In the genomic region with DNA sequence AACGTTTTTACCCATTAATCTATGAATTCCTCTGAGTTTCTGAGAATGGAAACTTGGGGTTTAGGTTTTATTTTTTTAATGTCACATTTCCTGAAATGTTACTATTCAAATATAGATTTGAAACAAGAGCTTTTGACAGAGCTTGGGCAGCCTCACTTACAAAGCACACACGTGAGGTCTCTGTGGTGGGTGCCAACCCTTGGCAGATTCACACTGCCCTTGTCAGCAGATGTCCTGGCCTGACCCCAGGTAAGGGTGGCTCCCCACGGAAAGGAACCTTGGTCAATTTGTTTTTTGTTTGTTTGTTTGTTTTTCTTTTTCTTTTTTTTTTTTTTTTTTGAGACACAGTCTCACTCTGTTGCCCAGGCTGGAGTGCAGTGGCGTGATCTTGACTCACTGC, we compare ENCODE assay signal across 20 cellular contexts. TPM values are rescaled to one million over a fixed set of nuclear protein-coding genes. Genes with fewer than 3 reads are reported as not detected.
DNase-seq lines count a peak whose midpoint lies in the region; ATAC-seq and TF ChIP-seq lines count a peak whose summit lies in the region.
"Had no signal": no experiment of that assay in that cellular context is flagged by ENCODE, and none has a peak within 500 bp of the region (broad histone marks: within the 10 kb centered on the region; RNA-seq: fewer than 3 reads in every experiment).

No MANE protein-coding gene starts in this region.

- RAD21 ChIA-PET in HCT116 (lab: Charles Lee; ENCODE audit: low non-redundant PET in 1 of 2, low total read pairs in 2 of 2, uncharacterized antibody in 2 of 2, unreplicated experiment in 2 of 2) = no interaction called here

- 29 to 43% methylated on average over 4 of the region's 4 CpGs for WGBS in aorta, 2 donors

- H2AFZ ChIP-seq in HCT116 (ENCODE audit: low read depth, low read length, poor library complexity, severe bottlenecking) = no peak overlapping the region
- H2AFZ ChIP-seq: GM23248 had no signal

- DNase-seq in left ventricle myocardium inferior = peak; percentile 12
- no peak for DNase-seq in right atrium auricular region (ENCODE audit: low spot score)
- DNase-seq in HCT116 (ENCODE audit: low read depth, low spot score) = no peak
- DNase-seq in lower lobe of right lung = peak; percentile 14
- peak; percentile 6 to 23 for DNase-seq in aorta
- DNase-seq in NCI-H1105 (lab: John Stamatoyannopoulos, UW) = no peak
- DNase-seq in cortex of kidney (lab: John Stamatoyannopoulos, UW) = no peak
- DNase-seq: CD4-positive, CD25-positive, alpha-beta regulatory T cell; DMS53; GM23248; H7; KBM-7; MV-4-11; NCI-H1105 treated with DMSO at 0.1 percent for 48 hours; NCI-H146; NCI-H2029; NCI-H446; NCI-H524 treated with DMSO at 0.1 percent for 48 hours; NCI-H774 had no signal

- H3K9me2 ChIP-seq in HCT116 (ENCODE audit: insufficient read depth) = no peaks in the 10 kb centered on the region

- no peaks in the 10 kb centered on the region for H3K9me3 ChIP-seq in left ventricle myocardium inferior (replicated peaks)
- H3K9me3 ChIP-seq in right atrium auricular region = no peaks in the 10 kb centered on the region
- no peaks in the 10 kb centered on the region for H3K9me3 ChIP-seq in HCT116 (ENCODE audit: control insufficient read depth in 1 of 2, insufficient read depth in 1 of 2, low read depth in 1 of 2, low read length in 2 of 2)
- no peaks in the 10 kb centered on the region for H3K9me3 ChIP-seq in lower lobe of right lung
- no peaks in the 10 kb centered on the region for H3K9me3 ChIP-seq in aorta (ENCODE audit: control insufficient read depth, low read length)
- H3K9me3 ChIP-seq: SJSA1 had no signal

- TF ChIP-seq RAD21 in HCT116 (IDR thresholded peaks at IDR 0.05; ENCODE audit: low read depth) = no peak

- intact Hi-C loops in left ventricle myocardium inferior (cut with micrococcal nuclease) = no loop called here
- intact Hi-C loops in HCT116 (cut with micrococcal nuclease) = loop anchor here (2.0 kb wide), 1 partner anchor 34 kb away; no protein-coding TSS in a partner anchor
- intact Hi-C loops in lower lobe of right lung (cut with DNase I) = no loop called here
- intact Hi-C loops in aorta (cut with DNase I) = no loop called here

- H3K4me3 ChIP-seq in left ventricle myocardium inferior (no peak overlapping the region), right atrium auricular region (no peak overlapping the region), HCT116 (replicated peaks in 1 of 2; ENCODE audit: low read depth in 1 of 2, low read length in 2 of 2) (no peak overlapping the region), lower lobe of right lung (no peak overlapping the region), aorta (ENCODE audit: low read length in 2 of 2) (no peak overlapping the region)
- H3K4me3 ChIP-seq: GM23248, SJSA1 had no signal

- H3K36me3 ChIP-seq in left ventricle myocardium inferior (peaks cover under 1% of the 10 kb centered on the region), right atrium auricular region (no peaks in the 10 kb centered on the region), HCT116 (ENCODE audit: control insufficient read depth in 1 of 2, insufficient read depth in 2 of 2, low read length in 2 of 2) (no peaks in the 10 kb centered on the region; a peak in 1 of 4 replicates), lower lobe of right lung (peaks cover 19% of the 10 kb centered on the region), aorta (ENCODE audit: control insufficient read depth in 1 of 2, insufficient read depth in 2 of 2, low read length in 1 of 2) (no peaks in the 10 kb centered on the region)
- H3K36me3 ChIP-seq: SJSA1 had no signal

- H3K4me1 ChIP-seq in left ventricle myocardium inferior (peaks cover 13% of the 10 kb centered on the region), right atrium auricular region (peaks cover 0 to 10% of the 10 kb centered on the region in 2 donors), HCT116 (ENCODE audit: control insufficient read depth in 1 of 2, insufficient read depth in 2 of 2, low read length in 2 of 2) (peaks cover 18 to 32% of the 10 kb centered on the region in 2 experiments), lower lobe of right lung (peaks cover 12% of the 10 kb centered on the region), aorta (ENCODE audit: control insufficient read depth in 1 of 2, insufficient read depth in 2 of 2, low read length in 2 of 2) (no peaks in the 10 kb centered on the region)

- CTCF ChIA-PET in HCT116 (lab: Charles Lee) = interaction anchor here (1.0 to 3.6 kb wide), 4 partner anchors 16 to 51 kb away, joined by 3 to 27 read pairs (median 8); no protein-coding TSS in a partner anchor

- H3K27me3 ChIP-seq in left ventricle myocardium inferior (ENCODE audit: low read depth) (no peaks in the 10 kb centered on the region), right atrium auricular region (no peaks in the 10 kb centered on the region), HCT116 (ENCODE audit: insufficient read depth, low read length) (no peaks in the 10 kb centered on the region), lower lobe of right lung (ENCODE audit: low read depth) (no peaks in the 10 kb centered on the region), aorta (ENCODE audit: control insufficient read depth in 1 of 2, insufficient read depth in 2 of 2, low read length in 1 of 2) (no peaks in the 10 kb centered on the region)
- H3K27me3 ChIP-seq: SJSA1 had no signal

- POLR2A ChIA-PET in HCT116 (lab: Charles Lee) = interaction anchor here (1.3 kb wide), 1 partner anchor 232 kb away, joined by 4 read pairs; no protein-coding TSS in a partner anchor

- no peaks in the 10 kb centered on the region for H4K20me1 ChIP-seq in HCT116 (ENCODE audit: insufficient read depth)

- peak overlapping the region; percentile 72 for H3K4me2 ChIP-seq in HCT116 (ENCODE audit: low read length)

- TF ChIP-seq CTCF in left ventricle myocardium inferior (IDR thresholded peaks at IDR 0.05; ENCODE audit: borderline replicate concordance) (no peak), right atrium auricular region (IDR thresholded peaks at IDR 0.05) (no peak), HCT116 (IDR thresholded peaks at IDR 0.05 in 2 of 3, conservative IDR thresholded peaks at IDR 0.05 in 1 of 3; ENCODE audit: borderline replicate concordance in 1 of 3, insufficient read depth in 1 of 3, low read depth in 2 of 3, low read length in 2 of 3) (no peak), lower lobe of right lung (IDR thresholded peaks at IDR 0.05) (no peak)

- no peaks in the 10 kb centered on the region for H3K79me2 ChIP-seq in HCT116 (ENCODE audit: insufficient read depth, low read length)

- BruUV-seq in HCT116 (replicated peaks; lab: Mats Ljungman, UMichigan) = no TSS peak

- ATAC-seq in HCT116 (no peak), lower lobe of right lung (no peak), aorta (ENCODE audit: low FRiP score) (no peak)

- peak overlapping the region; percentile 55 for H3K9ac ChIP-seq in HCT116 (ENCODE audit: low read length)
- H3K9ac ChIP-seq: GM23248 had no signal

- H3K27ac ChIP-seq in left ventricle myocardium inferior (replicated peaks) = no peak overlapping the region
- no peak overlapping the region for H3K27ac ChIP-seq in right atrium auricular region
- peak overlapping the region; percentile 84 for H3K27ac ChIP-seq in HCT116 (ENCODE audit: low read depth, low read length)
- H3K27ac ChIP-seq in lower lobe of right lung = no peak overlapping the region
- no peak overlapping the region for H3K27ac ChIP-seq in aorta (ENCODE audit: low read depth in 1 of 2, low read length in 2 of 2)

- no peak for TF ChIP-seq POLR2A in HCT116 (IDR thresholded peaks at IDR 0.05; ENCODE audit: borderline replicate concordance, extremely low read depth, insufficient read depth, insufficient read length)

TF ChIP-seq in HCT116, 20 proteins besides CTCF, POLR2A, EP300 and RAD21 (continues in another document):
- no peak for TF ChIP-seq SRF (IDR thresholded peaks at IDR 0.05; ENCODE audit: low read depth)
- no peak for TF ChIP-seq JUND (IDR thresholded peaks at IDR 0.05)
- TF ChIP-seq ZFX (IDR thresholded peaks at IDR 0.05) = no peak
- TF ChIP-seq, protein P1, sequence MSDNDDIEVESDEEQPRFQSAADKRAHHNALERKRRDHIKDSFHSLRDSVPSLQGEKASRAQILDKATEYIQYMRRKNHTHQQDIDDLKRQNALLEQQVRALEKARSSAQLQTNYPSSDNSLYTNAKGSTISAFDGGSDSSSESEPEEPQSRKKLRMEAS (IDR thresholded peaks at IDR 0.05) = no peak
- no peak for TF ChIP-seq EZH2 (IDR thresholded peaks at IDR 0.05)
- no peak for TF ChIP-seq YY1 (IDR thresholded peaks at IDR 0.05; ENCODE audit: extremely low read depth, insufficient replicate concordance, low read depth, low read length)
- TF ChIP-seq, protein P2, sequence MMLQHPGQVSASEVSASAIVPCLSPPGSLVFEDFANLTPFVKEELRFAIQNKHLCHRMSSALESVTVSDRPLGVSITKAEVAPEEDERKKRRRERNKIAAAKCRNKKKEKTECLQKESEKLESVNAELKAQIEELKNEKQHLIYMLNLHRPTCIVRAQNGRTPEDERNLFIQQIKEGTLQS (IDR thresholded peaks at IDR 0.05) = no peak
- TF ChIP-seq EGR1 (IDR thresholded peaks at IDR 0.05; ENCODE audit: low read depth) = no peak
- TF ChIP-seq ZNF274 (IDR thresholded peaks at IDR 0.05; ENCODE audit: low read depth, low read length) = no peak
- TF ChIP-seq, protein P3, sequence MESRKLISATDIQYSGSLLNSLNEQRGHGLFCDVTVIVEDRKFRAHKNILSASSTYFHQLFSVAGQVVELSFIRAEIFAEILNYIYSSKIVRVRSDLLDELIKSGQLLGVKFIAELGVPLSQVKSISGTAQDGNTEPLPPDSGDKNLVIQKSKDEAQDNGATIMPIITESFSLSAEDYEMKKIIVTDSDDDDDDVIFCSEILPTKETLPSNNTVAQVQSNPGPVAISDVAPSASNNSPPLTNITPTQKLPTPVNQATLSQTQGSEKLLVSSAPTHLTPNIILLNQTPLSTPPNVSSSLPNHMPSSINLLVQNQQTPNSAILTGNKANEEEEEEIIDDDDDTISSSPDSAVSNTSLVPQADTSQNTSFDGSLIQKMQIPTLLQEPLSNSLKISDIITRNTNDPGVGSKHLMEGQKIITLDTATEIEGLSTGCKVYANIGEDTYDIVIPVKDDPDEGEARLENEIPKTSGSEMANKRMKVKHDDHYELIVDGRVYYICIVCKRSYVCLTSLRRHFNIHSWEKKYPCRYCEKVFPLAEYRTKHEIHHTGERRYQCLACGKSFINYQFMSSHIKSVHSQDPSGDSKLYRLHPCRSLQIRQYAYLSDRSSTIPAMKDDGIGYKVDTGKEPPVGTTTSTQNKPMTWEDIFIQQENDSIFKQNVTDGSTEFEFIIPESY (IDR thresholded peaks at IDR 0.05; ENCODE audit: extremely low read depth, insufficient replicate concordance, low read length) = no peak
- TF ChIP-seq ELF1 (IDR thresholded peaks at IDR 0.05; ENCODE audit: borderline replicate concordance, low read depth) = no peak
- no peak for TF ChIP-seq POLR2AphosphoS5 (IDR thresholded peaks at IDR 0.05; ENCODE audit: low read depth, low read length)
- no peak for TF ChIP-seq CBX3 (IDR thresholded peaks at IDR 0.05; ENCODE audit: low read depth)

RNA-seq across cellular contexts. Expression of a gene that starts 53.5 kb away (rescaled TPM):
- total RNA-seq in left ventricle myocardium inferior (37.0 TPM), right atrium auricular region (10 to 100 TPM; 18.5 to 24.3 TPM), HCT116 (2021; ENCODE audit: unreplicated experiment) (112 TPM), lower lobe of right lung (50.9 TPM), aorta (10 to 100 TPM; 49.0 to 59.9 TPM)
- 50.0 and 53.3 TPM in 2 replicates for polyA plus RNA-seq in HCT116 (2012)
- 100 to 1,000 TPM in 1 of 2 donors, 10 to 100 TPM in 1; 61.2 to 124 TPM for polyA plus RNA-seq in aorta

Comparison
In these comparisons a context has a peak if more than half of its experiments do, and no peak if none do; other contexts are left out.
1. DNase-seq: peak in left ventricle myocardium inferior (single experiment), lower lobe of right lung (single experiment) and aorta (2 of 2); none in right atrium auricular region (single experiment), HCT116 (single experiment), NCI-H1105 (single experiment) and cortex of kidney (single experiment).